In the genomic region with DNA sequence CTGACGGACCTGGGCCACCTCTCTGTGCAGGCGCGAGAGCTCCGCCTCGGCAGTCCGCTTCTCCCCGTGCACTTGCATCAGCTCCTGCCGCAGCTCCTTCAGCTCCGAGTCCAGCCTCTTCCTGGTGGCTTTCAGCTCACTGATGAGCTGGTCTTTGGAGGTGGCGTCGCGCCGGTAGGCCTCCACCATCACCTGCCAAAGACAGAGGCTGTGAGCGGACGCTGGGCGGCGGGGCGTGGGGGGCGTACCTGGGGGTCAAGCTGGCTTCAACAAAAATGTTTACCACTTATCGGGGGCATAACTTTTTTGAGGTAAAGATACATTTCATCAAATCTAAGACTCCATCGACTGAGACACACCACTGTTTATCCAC, we compare ENCODE assay signal across 2 cellular contexts.
A peak's percentile ranks its signal among the peaks of the same experiment; 100 is the strongest.
TF ChIP-seq lines count a peak whose summit lies in the region.

No MANE protein-coding gene starts in this region.

TF ChIP-seq in HepG2, 621 proteins besides CTCF, POLR2A, EP300 and RAD21:
- TF ChIP-seq NFE2L2 (IDR thresholded peaks at IDR 0.05; ENCODE audit: low read length) (no peak), AGO2 (optimal IDR thresholded peaks at IDR 0.05; ENCODE audit: low read depth, low read length) (peak; percentile 36)

TF ChIP-seq in WTC11, 78 proteins besides CTCF, POLR2A, EP300 and RAD21:
- TF ChIP-seq CDX4 (CRISPR knock-in tag; IDR thresholded peaks at IDR 0.05; ENCODE audit: borderline replicate concordance): no peak
- TF ChIP-seq, protein P1, sequence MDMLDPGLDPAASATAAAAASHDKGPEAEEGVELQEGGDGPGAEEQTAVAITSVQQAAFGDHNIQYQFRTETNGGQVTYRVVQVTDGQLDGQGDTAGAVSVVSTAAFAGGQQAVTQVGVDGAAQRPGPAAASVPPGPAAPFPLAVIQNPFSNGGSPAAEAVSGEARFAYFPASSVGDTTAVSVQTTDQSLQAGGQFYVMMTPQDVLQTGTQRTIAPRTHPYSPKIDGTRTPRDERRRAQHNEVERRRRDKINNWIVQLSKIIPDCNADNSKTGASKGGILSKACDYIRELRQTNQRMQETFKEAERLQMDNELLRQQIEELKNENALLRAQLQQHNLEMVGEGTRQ (CRISPR knock-in tag; IDR thresholded peaks at IDR 0.05): no peak
- no peak for TF ChIP-seq ZNF138 (CRISPR knock-in tag; conservative IDR thresholded peaks at IDR 0.05)
- no peak for TF ChIP-seq CBFB (CRISPR knock-in tag; IDR thresholded peaks at IDR 0.05; ENCODE audit: low read depth)
- no peak for TF ChIP-seq GABPB1 (CRISPR knock-in tag; IDR thresholded peaks at IDR 0.05)
- no peak for TF ChIP-seq ATF6 (CRISPR knock-in tag; IDR thresholded peaks at IDR 0.05)
- no peak for TF ChIP-seq ZNF396 (CRISPR knock-in tag; IDR thresholded peaks at IDR 0.05; ENCODE audit: borderline replicate concordance)
- TF ChIP-seq FOXJ3 (CRISPR knock-in tag; IDR thresholded peaks at IDR 0.05; ENCODE audit: borderline replicate concordance): no peak
- TF ChIP-seq, protein P2, sequence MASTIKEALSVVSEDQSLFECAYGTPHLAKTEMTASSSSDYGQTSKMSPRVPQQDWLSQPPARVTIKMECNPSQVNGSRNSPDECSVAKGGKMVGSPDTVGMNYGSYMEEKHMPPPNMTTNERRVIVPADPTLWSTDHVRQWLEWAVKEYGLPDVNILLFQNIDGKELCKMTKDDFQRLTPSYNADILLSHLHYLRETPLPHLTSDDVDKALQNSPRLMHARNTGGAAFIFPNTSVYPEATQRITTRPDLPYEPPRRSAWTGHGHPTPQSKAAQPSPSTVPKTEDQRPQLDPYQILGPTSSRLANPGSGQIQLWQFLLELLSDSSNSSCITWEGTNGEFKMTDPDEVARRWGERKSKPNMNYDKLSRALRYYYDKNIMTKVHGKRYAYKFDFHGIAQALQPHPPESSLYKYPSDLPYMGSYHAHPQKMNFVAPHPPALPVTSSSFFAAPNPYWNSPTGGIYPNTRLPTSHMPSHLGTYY (CRISPR knock-in tag; IDR thresholded peaks at IDR 0.05): no peak
- no peak for TF ChIP-seq ZNF671 (CRISPR knock-in tag; IDR thresholded peaks at IDR 0.05)
- TF ChIP-seq ZBTB21 (CRISPR knock-in tag; IDR thresholded peaks at IDR 0.05; ENCODE audit: borderline replicate concordance): no peak
- no peak for TF ChIP-seq NR3C1 (CRISPR knock-in tag; conservative IDR thresholded peaks at IDR 0.05; ENCODE audit: low read depth)
- TF ChIP-seq ZNF263 (CRISPR knock-in tag; IDR thresholded peaks at IDR 0.05; ENCODE audit: low read depth): no peak
- no peak for TF ChIP-seq HMGA2 (CRISPR knock-in tag; IDR thresholded peaks at IDR 0.05)
- no peak for TF ChIP-seq ZNF281 (CRISPR knock-in tag; IDR thresholded peaks at IDR 0.05)
- TF ChIP-seq KAT7 (CRISPR knock-in tag; IDR thresholded peaks at IDR 0.05; ENCODE audit: borderline replicate concordance): no peak
- TF ChIP-seq NFYB (CRISPR knock-in tag; conservative IDR thresholded peaks at IDR 0.05; ENCODE audit: low read depth): no peak
